8 cellular contexts compared by ENCODE assay signal in genomic region chr18:62183578-62184195, GRCh38. TPM values are rescaled to one million over a fixed set of nuclear protein-coding genes. Genes with fewer than 3 reads are reported as not detected.
DNase-seq lines count a peak whose midpoint lies in the region; ATAC-seq and TF ChIP-seq lines count a peak whose summit lies in the region.

No MANE protein-coding gene starts in this region.

- no peak overlapping the region for H3K4me2 ChIP-seq in neural cell (ENCODE audit: low read length)

- peaks cover 2% of the 10 kb centered on the region for H3F3A ChIP-seq in neural cell (ENCODE audit: insufficient read depth, low read length, poor library complexity, severe bottlenecking)

- H3K27me3 ChIP-seq in neural cell (ENCODE audit: insufficient read depth, low read depth, low read length) = no peaks in the 10 kb centered on the region

- no peak overlapping the region for H3K27ac ChIP-seq in neural cell (ENCODE audit: low read length)

- TF ChIP-seq EP300 in neural cell (conservative IDR thresholded peaks at IDR 0.05; ENCODE audit: poor library complexity, severe bottlenecking) = no peak

- no peaks in the 10 kb centered on the region for H3K9me2 ChIP-seq in neural cell (ENCODE audit: insufficient read depth, low read length)

- H3K4me3 ChIP-seq in neural cell (ENCODE audit: low read length) = no peak overlapping the region

- no peak for ATAC-seq in GM21526 (IDR thresholded peaks at IDR 0.05; ENCODE audit: low FRiP score, unreplicated experiment)

- H3K9ac ChIP-seq in neural cell (ENCODE audit: low read length) = no peak overlapping the region

- no peaks in the 10 kb centered on the region for H3K9me3 ChIP-seq in neural cell (ENCODE audit: low read length)

- TF ChIP-seq CTCF in neural cell (IDR thresholded peaks at IDR 0.05; ENCODE audit: poor library complexity, severe bottlenecking) = peak; percentile 90

- H3K79me2 ChIP-seq in neural cell (replicated peaks; ENCODE audit: insufficient read depth, low read length) = peaks cover 19% of the 10 kb centered on the region

- DNase-seq in activated CD8-positive, alpha-beta memory T cell treated with anti-CD3 and anti-CD28 coated beads, Interleukin-2, amount 50 U/mL, for 4 hours = peak; percentile 32
- no peak for DNase-seq in activated CD8-positive, alpha-beta memory T cell treated with anti-CD3 and anti-CD28 coated beads, Interleukin-2, amount 50 U/mL, for 48 hours
- peak; percentile 54 for DNase-seq in MV-4-11 (lab: John Stamatoyannopoulos, UW)
- DNase-seq in T-helper 9 cell = peak; percentile 8
- peak; percentile 2 for DNase-seq in effector CD8-positive, alpha-beta T cell (lab: John Stamatoyannopoulos, UW)
- DNase-seq in 8988T = no peak

- no peaks in the 10 kb centered on the region for H3K36me3 ChIP-seq in neural cell (ENCODE audit: insufficient read depth, low read length)

- no peak overlapping the region for H2AFZ ChIP-seq in neural cell (ENCODE audit: low read depth, low read length)

- peaks cover 4% of the 10 kb centered on the region for H4K20me1 ChIP-seq in neural cell (ENCODE audit: insufficient read depth)

- TF ChIP-seq RAD21 in neural cell (conservative IDR thresholded peaks at IDR 0.05) = peak; percentile 89

TF ChIP-seq in neural cell, 6 proteins besides CTCF, POLR2A, EP300 and RAD21:
- TF ChIP-seq SMC3 (conservative IDR thresholded peaks at IDR 0.05; ENCODE audit: poor library complexity) = peak; percentile 87
- TF ChIP-seq MXI1 (conservative IDR thresholded peaks at IDR 0.05; ENCODE audit: poor library complexity, severe bottlenecking) = no peak

RNA-seq across cellular contexts. Expression of gene PIGN, which starts 3.2 kb away (rescaled TPM):
- 7.4 and 8.7 TPM in 2 replicates for polyA plus RNA-seq in neural cell
- 33.6 and 35.1 TPM in 2 replicates for polyA minus RNA-seq in neural cell

RNA-seq across cellular contexts. Expression of gene RELCH, which starts 3.4 kb away (rescaled TPM):
- polyA plus RNA-seq in neural cell = 79.1 and 80.2 TPM in 2 replicates
- 136 and 139 TPM in 2 replicates for polyA minus RNA-seq in neural cell

Comparison
In these comparisons a context has a peak if more than half of its experiments do, and no peak if none do; other contexts are left out.
1. DNase-seq: peak in activated CD8-positive, alpha-beta memory T cell treated with anti-CD3 and anti-CD28 coated beads, Interleukin-2, amount 50 U/mL, for 4 hours (single experiment), MV-4-11 (single experiment), T-helper 9 cell (single experiment) and effector CD8-positive, alpha-beta T cell (single experiment); none in activated CD8-positive, alpha-beta memory T cell treated with anti-CD3 and anti-CD28 coated beads, Interleukin-2, amount 50 U/mL, for 48 hours (single experiment) and 8988T (single experiment).